32 cellular contexts compared by ENCODE assay signal in the genomic region with DNA sequence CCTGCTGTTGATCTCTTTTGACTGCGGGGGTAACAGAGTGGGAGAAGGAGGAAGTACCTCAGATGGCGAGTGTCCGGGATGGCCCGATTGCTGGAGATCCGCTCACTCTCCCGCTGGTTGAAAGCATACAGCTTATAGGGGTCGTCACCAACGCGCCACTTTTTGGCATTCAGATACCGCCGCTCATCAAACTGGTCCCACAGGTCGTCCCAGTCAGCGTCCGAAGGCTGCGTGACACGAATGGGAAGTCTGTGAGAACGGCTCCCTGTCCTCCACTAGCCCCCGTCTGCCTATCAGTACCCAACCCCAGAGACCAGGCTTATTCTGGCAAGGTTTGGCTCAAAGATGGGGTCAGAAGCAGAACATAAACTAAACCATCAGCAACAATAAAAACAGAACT.
"Had no signal": no experiment of that assay in that cellular context is flagged by ENCODE, and none has a peak within 500 bp of the region (broad histone marks: within the 10 kb centered on the region; RNA-seq: fewer than 3 reads in every experiment).

No MANE protein-coding gene starts in this region.

- H3K36me3 ChIP-seq: adrenal gland, ascending aorta, brain microvascular endothelial cell, breast epithelium, cardiac muscle cell had no signal

- H3K27me3 ChIP-seq: adrenal gland, ascending aorta, body of pancreas, brain microvascular endothelial cell, breast epithelium, cardiac muscle cell had no signal

- ATAC-seq: activated naive CD4-positive, alpha-beta T cell treated with anti-CD3 and anti-CD28 coated beads, Interleukin-2, amount 50 U/mL, for 72 hours; activated naive CD8-positive, alpha-beta T cell treated with anti-CD3 and anti-CD28 coated beads, Interleukin-2, amount 50 U/mL, for 24 hours; activated T-cell treated with anti-CD3 and anti-CD28 coated beads, Interleukin-2, amount 50 U/mL, for 4 hours; activated T-cell treated with anti-CD3 and anti-CD28 coated beads, Interleukin-2, amount 50 U/mL, for 72 hours; activated T-helper 17 cell treated with anti-CD3 and anti-CD28 coated beads, Interleukin-2, amount 50 U/mL, for 72 hours; body of pancreas had no signal

- H3K4me3 ChIP-seq: adrenal gland, ascending aorta, body of pancreas, breast epithelium, cardiac muscle cell had no signal

- H3K9me3 ChIP-seq: adrenal gland, ascending aorta, body of pancreas, breast epithelium had no signal

- DNase-seq: activated effector memory CD4-positive, alpha-beta T cell treated with anti-CD3 and anti-CD28 coated beads, Interleukin-2, amount 50 U/mL, for 16 hours; activated effector memory CD4-positive, alpha-beta T cell treated with Interleukin-2 at 50 U/mL for 16 hours; activated gamma-delta T cell; activated gamma-delta T cell treated with Interleukin-2 at 50 U/mL for 16 hours; activated naive CD4-positive, alpha-beta T cell; activated naive CD4-positive, alpha-beta T cell treated with anti-CD3 and anti-CD28 coated beads for 36 hours; activated naive CD4-positive, alpha-beta T cell treated with anti-CD3 and anti-CD28 coated beads, Interleukin-2, amount 10 ng/mL, durations not matched to agents 7 days and 5 days; activated naive CD4-positive, alpha-beta T cell treated with anti-CD3 and anti-CD28 coated beads, Interleukin-2, amount 50 U/mL, for 16 hours; activated naive CD4-positive, alpha-beta T cell treated with Interleukin-2 at 50 U/mL for 16 hours; activated naive CD8-positive, alpha-beta T cell treated with anti-CD3 and anti-CD28 coated beads for 36 hours; activated naive CD8-positive, alpha-beta T cell treated with anti-CD3 and anti-CD28 coated beads, Interleukin-2, amount 10 ng/mL, durations not matched to agents 7 days and 5 days; activated naive CD8-positive, alpha-beta T cell treated with anti-CD3 and anti-CD28 coated beads, Interleukin-2, amount 50 U/mL, for 24 hours; activated T-cell treated with anti-CD3 and anti-CD28 coated beads, Interleukin-2, amount 50 U/mL, for 1 hour; activated T-cell treated with anti-CD3 and anti-CD28 coated beads, Interleukin-2, amount 50 U/mL, for 24 hours; activated T-cell treated with anti-CD3 and anti-CD28 coated beads, Interleukin-2, amount 50 U/mL, for 4 hours; activated T-cell treated with anti-CD3 and anti-CD28 coated beads, Interleukin-2, amount 50 U/mL, for 48 hours; activated T-cell treated with anti-CD3 and anti-CD28 coated beads, Interleukin-2, amount 50 U/mL, for 72 hours; adrenal gland; amniotic stem cell; amygdala; anterior cingulate cortex; aorta; body of pancreas; brain microvascular endothelial cell; caudate nucleus; central memory CD4-positive, alpha-beta T cell; cerebellar nuclear complex had no signal

- H3K27ac ChIP-seq: adrenal gland, ascending aorta, body of pancreas, brain microvascular endothelial cell, breast epithelium, cardiac muscle cell had no signal

- H3K4me1 ChIP-seq: adrenal gland, ascending aorta, body of pancreas, breast epithelium had no signal
